Comparison of ENCODE assay signal across 1 cellular context in the genomic region with DNA sequence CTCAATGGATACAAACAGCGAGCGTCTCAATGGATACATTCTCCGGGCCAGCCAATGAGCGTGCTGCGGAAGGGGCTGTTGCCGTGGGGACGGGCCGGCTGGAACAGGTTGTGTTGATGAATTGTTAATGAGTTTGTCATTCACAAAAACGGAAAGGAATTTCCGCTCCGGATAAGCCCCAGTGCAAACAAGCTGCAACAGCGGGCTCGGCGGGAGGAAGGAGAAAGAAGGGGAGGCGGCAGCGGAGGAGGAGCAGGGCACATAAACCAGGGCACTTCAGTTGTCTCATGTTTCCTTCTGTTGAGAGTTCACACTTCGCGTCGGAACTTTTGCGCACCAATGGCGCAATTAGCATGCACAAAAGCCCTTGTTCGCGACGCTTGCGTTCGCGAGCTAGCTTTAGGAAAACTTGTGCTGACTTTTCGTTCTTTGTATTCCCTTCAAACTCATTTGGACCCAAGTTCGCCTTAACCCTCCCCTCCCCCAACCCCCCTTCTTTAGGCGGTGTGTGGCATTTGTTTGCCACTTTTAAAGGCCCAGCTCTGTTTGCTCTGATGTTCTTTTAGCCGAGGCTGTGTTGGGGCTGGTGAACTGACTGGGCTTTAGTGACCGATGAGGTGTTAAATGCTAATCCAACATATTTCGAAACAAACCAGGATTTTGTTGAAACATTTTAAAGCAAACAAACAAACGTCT.
A peak's percentile ranks its signal among the peaks of the same experiment; 100 is the strongest.
TF ChIP-seq lines count a peak whose summit lies in the region.

A gene with protein sequence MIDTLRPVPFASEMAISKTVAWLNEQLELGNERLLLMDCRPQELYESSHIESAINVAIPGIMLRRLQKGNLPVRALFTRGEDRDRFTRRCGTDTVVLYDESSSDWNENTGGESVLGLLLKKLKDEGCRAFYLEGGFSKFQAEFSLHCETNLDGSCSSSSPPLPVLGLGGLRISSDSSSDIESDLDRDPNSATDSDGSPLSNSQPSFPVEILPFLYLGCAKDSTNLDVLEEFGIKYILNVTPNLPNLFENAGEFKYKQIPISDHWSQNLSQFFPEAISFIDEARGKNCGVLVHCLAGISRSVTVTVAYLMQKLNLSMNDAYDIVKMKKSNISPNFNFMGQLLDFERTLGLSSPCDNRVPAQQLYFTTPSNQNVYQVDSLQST (minus strand): TSS at position 10 of the 696 bp plus-strand sequence. CDS start 462 bp downstream, outside the sequence.

TF ChIP-seq in HepG2, 621 proteins besides CTCF, POLR2A, EP300 and RAD21 (continued from another document and continues in another):
- TF ChIP-seq, protein P1, sequence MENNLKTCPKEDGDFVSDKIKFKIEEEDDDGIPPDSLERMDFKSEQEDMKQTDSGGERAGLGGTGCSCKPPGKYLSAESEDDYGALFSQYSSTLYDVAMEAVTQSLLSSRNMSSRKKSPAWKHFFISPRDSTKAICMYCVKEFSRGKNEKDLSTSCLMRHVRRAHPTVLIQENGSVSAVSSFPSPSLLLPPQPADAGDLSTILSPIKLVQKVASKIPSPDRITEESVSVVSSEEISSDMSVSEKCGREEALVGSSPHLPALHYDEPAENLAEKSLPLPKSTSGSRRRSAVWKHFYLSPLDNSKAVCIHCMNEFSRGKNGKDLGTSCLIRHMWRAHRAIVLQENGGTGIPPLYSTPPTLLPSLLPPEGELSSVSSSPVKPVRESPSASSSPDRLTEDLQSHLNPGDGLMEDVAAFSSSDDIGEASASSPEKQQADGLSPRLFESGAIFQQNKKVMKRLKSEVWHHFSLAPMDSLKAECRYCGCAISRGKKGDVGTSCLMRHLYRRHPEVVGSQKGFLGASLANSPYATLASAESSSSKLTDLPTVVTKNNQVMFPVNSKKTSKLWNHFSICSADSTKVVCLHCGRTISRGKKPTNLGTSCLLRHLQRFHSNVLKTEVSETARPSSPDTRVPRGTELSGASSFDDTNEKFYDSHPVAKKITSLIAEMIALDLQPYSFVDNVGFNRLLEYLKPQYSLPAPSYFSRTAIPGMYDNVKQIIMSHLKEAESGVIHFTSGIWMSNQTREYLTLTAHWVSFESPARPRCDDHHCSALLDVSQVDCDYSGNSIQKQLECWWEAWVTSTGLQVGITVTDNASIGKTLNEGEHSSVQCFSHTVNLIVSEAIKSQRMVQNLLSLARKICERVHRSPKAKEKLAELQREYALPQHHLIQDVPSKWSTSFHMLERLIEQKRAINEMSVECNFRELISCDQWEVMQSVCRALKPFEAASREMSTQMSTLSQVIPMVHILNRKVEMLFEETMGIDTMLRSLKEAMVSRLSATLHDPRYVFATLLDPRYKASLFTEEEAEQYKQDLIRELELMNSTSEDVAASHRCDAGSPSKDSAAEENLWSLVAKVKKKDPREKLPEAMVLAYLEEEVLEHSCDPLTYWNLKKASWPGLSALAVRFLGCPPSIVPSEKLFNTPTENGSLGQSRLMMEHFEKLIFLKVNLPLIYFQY (CRISPR knock-in tag; IDR thresholded peaks at IDR 0.05; ENCODE audit: borderline replicate concordance): 0 out of 2 replicates have a peak, but pooled peaks have one; percentile 69
- TF ChIP-seq SRF (IDR thresholded peaks at IDR 0.05; ENCODE audit: low read depth, low read length) (no peak), ZZZ3 (CRISPR knock-in tag; IDR thresholded peaks at IDR 0.05; ENCODE audit: borderline replicate concordance) (no peak), BHLHE40 (IDR thresholded peaks at IDR 0.05; ENCODE audit: low read length) (0 out of 2 replicates have a peak, but pooled peaks have one; percentile 2), STAT5B (CRISPR knock-in tag; IDR thresholded peaks at IDR 0.05) (no peak), RFX3 (CRISPR knock-in tag; IDR thresholded peaks at IDR 0.05) (peak; percentile 91), RFX5 (IDR thresholded peaks at IDR 0.05; ENCODE audit: low read depth, low read length) (peak; percentile 93), TBL1XR1 (IDR thresholded peaks at IDR 0.05; ENCODE audit: borderline replicate concordance, low read length, partially characterized antibody) (peak; percentile 59), ZNF30 (CRISPR knock-in tag; IDR thresholded peaks at IDR 0.05) (no peak), MED8 (CRISPR knock-in tag; IDR thresholded peaks at IDR 0.05; ENCODE audit: insufficient replicate concordance) (peak; percentile 98), SIN3B (IDR thresholded peaks at IDR 0.05; ENCODE audit: low read length) (no peak), RBAK (CRISPR knock-in tag; IDR thresholded peaks at IDR 0.05) (0 out of 2 replicates have a peak, but pooled peaks have one; percentile 64), ZNF703 (CRISPR knock-in tag; IDR thresholded peaks at IDR 0.05; ENCODE audit: borderline replicate concordance) (peak; percentile 72; the same call in 1 of the 2 replicates), HOXA7 (CRISPR knock-in tag; IDR thresholded peaks at IDR 0.05) (no peak), ZNF329 (CRISPR knock-in tag; IDR thresholded peaks at IDR 0.05; ENCODE audit: low read depth) (no peak), ZSCAN30 (CRISPR knock-in tag; IDR thresholded peaks at IDR 0.05) (no peak), ZNF615 (CRISPR knock-in tag; IDR thresholded peaks at IDR 0.05; ENCODE audit: borderline replicate concordance) (peak; percentile 58; the same call in 1 of the 2 replicates), U2AF2 (IDR thresholded peaks at IDR 0.05; ENCODE audit: low read depth, low read length) (peak; percentile 95), EHMT2 (IDR thresholded peaks at IDR 0.05; ENCODE audit: borderline replicate concordance, low read depth, low read length) (no peak), ZNF3 (CRISPR knock-in tag; IDR thresholded peaks at IDR 0.05) (no peak), ADNP (CRISPR knock-in tag; IDR thresholded peaks at IDR 0.05) (no peak), ZNF572 (CRISPR knock-in tag; IDR thresholded peaks at IDR 0.05) (no peak)
- TF ChIP-seq, protein P2, sequence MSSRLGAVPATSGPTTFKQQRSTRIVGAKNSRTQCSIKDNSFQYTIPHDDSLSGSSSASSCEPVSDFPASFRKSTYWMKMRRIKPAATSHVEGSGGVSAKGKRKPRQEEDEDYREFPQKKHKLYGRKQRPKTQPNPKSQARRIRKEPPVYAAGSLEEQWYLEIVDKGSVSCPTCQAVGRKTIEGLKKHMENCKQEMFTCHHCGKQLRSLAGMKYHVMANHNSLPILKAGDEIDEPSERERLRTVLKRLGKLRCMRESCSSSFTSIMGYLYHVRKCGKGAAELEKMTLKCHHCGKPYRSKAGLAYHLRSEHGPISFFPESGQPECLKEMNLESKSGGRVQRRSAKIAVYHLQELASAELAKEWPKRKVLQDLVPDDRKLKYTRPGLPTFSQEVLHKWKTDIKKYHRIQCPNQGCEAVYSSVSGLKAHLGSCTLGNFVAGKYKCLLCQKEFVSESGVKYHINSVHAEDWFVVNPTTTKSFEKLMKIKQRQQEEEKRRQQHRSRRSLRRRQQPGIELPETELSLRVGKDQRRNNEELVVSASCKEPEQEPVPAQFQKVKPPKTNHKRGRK (CRISPR knock-in tag; IDR thresholded peaks at IDR 0.05): no peak
- TF ChIP-seq, protein P3, sequence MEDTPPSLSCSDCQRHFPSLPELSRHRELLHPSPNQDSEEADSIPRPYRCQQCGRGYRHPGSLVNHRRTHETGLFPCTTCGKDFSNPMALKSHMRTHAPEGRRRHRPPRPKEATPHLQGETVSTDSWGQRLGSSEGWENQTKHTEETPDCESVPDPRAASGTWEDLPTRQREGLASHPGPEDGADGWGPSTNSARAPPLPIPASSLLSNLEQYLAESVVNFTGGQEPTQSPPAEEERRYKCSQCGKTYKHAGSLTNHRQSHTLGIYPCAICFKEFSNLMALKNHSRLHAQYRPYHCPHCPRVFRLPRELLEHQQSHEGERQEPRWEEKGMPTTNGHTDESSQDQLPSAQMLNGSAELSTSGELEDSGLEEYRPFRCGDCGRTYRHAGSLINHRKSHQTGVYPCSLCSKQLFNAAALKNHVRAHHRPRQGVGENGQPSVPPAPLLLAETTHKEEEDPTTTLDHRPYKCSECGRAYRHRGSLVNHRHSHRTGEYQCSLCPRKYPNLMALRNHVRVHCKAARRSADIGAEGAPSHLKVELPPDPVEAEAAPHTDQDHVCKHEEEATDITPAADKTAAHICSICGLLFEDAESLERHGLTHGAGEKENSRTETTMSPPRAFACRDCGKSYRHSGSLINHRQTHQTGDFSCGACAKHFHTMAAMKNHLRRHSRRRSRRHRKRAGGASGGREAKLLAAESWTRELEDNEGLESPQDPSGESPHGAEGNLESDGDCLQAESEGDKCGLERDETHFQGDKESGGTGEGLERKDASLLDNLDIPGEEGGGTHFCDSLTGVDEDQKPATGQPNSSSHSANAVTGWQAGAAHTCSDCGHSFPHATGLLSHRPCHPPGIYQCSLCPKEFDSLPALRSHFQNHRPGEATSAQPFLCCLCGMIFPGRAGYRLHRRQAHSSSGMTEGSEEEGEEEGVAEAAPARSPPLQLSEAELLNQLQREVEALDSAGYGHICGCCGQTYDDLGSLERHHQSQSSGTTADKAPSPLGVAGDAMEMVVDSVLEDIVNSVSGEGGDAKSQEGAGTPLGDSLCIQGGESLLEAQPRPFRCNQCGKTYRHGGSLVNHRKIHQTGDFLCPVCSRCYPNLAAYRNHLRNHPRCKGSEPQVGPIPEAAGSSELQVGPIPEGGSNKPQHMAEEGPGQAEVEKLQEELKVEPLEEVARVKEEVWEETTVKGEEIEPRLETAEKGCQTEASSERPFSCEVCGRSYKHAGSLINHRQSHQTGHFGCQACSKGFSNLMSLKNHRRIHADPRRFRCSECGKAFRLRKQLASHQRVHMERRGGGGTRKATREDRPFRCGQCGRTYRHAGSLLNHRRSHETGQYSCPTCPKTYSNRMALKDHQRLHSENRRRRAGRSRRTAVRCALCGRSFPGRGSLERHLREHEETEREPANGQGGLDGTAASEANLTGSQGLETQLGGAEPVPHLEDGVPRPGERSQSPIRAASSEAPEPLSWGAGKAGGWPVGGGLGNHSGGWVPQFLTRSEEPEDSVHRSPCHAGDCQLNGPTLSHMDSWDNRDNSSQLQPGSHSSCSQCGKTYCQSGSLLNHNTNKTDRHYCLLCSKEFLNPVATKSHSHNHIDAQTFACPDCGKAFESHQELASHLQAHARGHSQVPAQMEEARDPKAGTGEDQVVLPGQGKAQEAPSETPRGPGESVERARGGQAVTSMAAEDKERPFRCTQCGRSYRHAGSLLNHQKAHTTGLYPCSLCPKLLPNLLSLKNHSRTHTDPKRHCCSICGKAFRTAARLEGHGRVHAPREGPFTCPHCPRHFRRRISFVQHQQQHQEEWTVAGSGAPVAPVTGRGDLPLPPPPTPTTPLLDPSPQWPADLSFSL (CRISPR knock-in tag; IDR thresholded peaks at IDR 0.05): no peak
- TF ChIP-seq, protein P4, sequence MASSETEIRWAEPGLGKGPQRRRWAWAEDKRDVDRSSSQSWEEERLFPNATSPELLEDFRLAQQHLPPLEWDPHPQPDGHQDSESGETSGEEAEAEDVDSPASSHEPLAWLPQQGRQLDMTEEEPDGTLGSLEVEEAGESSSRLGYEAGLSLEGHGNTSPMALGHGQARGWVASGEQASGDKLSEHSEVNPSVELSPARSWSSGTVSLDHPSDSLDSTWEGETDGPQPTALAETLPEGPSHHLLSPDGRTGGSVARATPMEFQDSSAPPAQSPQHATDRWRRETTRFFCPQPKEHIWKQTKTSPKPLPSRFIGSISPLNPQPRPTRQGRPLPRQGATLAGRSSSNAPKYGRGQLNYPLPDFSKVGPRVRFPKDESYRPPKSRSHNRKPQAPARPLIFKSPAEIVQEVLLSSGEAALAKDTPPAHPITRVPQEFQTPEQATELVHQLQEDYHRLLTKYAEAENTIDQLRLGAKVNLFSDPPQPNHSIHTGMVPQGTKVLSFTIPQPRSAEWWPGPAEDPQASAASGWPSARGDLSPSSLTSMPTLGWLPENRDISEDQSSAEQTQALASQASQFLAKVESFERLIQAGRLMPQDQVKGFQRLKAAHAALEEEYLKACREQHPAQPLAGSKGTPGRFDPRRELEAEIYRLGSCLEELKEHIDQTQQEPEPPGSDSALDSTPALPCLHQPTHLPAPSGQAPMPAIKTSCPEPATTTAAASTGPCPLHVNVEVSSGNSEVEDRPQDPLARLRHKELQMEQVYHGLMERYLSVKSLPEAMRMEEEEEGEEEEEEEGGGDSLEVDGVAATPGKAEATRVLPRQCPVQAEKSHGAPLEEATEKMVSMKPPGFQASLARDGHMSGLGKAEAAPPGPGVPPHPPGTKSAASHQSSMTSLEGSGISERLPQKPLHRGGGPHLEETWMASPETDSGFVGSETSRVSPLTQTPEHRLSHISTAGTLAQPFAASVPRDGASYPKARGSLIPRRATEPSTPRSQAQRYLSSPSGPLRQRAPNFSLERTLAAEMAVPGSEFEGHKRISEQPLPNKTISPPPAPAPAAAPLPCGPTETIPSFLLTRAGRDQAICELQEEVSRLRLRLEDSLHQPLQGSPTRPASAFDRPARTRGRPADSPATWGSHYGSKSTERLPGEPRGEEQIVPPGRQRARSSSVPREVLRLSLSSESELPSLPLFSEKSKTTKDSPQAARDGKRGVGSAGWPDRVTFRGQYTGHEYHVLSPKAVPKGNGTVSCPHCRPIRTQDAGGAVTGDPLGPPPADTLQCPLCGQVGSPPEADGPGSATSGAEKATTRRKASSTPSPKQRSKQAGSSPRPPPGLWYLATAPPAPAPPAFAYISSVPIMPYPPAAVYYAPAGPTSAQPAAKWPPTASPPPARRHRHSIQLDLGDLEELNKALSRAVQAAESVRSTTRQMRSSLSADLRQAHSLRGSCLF (CRISPR knock-in tag; IDR thresholded peaks at IDR 0.05; ENCODE audit: borderline replicate concordance): 0 out of 2 replicates have a peak, but pooled peaks have one; percentile 11
- TF ChIP-seq, protein P5, sequence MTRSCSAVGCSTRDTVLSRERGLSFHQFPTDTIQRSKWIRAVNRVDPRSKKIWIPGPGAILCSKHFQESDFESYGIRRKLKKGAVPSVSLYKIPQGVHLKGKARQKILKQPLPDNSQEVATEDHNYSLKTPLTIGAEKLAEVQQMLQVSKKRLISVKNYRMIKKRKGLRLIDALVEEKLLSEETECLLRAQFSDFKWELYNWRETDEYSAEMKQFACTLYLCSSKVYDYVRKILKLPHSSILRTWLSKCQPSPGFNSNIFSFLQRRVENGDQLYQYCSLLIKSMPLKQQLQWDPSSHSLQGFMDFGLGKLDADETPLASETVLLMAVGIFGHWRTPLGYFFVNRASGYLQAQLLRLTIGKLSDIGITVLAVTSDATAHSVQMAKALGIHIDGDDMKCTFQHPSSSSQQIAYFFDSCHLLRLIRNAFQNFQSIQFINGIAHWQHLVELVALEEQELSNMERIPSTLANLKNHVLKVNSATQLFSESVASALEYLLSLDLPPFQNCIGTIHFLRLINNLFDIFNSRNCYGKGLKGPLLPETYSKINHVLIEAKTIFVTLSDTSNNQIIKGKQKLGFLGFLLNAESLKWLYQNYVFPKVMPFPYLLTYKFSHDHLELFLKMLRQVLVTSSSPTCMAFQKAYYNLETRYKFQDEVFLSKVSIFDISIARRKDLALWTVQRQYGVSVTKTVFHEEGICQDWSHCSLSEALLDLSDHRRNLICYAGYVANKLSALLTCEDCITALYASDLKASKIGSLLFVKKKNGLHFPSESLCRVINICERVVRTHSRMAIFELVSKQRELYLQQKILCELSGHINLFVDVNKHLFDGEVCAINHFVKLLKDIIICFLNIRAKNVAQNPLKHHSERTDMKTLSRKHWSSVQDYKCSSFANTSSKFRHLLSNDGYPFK (CRISPR knock-in tag; IDR thresholded peaks at IDR 0.05; ENCODE audit: borderline replicate concordance): no peak
- TF ChIP-seq, protein P6, sequence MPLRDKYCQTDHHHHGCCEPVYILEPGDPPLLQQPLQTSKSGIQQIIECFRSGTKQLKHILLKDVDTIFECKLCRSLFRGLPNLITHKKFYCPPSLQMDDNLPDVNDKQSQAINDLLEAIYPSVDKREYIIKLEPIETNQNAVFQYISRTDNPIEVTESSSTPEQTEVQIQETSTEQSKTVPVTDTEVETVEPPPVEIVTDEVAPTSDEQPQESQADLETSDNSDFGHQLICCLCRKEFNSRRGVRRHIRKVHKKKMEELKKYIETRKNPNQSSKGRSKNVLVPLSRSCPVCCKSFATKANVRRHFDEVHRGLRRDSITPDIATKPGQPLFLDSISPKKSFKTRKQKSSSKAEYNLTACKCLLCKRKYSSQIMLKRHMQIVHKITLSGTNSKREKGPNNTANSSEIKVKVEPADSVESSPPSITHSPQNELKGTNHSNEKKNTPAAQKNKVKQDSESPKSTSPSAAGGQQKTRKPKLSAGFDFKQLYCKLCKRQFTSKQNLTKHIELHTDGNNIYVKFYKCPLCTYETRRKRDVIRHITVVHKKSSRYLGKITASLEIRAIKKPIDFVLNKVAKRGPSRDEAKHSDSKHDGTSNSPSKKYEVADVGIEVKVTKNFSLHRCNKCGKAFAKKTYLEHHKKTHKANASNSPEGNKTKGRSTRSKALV (CRISPR knock-in tag; IDR thresholded peaks at IDR 0.05): no peak
